In the genomic region with DNA sequence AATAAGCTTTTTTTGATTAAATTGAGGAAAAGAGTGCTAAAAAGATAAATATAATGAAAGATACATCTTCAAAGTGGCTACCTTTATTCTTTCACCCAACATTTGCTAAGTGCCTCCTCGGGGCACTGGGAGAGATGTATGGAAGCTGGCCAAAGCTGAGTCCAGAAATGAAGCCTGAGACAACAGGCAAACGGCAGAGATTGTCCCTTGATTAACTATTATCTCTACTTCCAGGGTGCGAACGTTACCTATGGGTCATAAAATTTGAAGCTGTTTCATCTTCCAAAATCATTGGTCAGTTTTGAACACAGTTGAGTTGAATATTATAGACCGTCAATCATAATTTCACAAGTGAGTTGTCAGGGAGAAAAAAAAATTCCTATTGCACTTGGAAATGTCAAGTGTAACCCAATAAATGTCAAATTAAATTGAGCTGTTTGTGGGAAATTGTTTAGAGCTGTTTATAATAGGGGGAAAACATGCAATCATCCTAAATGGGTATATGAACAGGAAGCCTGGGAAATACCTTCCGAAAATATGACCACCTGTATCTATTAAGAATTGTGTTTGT, we compare ENCODE assay signal across 3 cellular contexts.
A peak's percentile ranks its signal among the peaks of the same experiment; 100 is the strongest.
TF ChIP-seq lines count a peak whose summit lies in the region.

No MANE protein-coding gene starts in this region.

TF ChIP-seq in SK-N-SH, 30 proteins besides CTCF, POLR2A, EP300 and RAD21 (continued from another document):
- TF ChIP-seq, protein P1, sequence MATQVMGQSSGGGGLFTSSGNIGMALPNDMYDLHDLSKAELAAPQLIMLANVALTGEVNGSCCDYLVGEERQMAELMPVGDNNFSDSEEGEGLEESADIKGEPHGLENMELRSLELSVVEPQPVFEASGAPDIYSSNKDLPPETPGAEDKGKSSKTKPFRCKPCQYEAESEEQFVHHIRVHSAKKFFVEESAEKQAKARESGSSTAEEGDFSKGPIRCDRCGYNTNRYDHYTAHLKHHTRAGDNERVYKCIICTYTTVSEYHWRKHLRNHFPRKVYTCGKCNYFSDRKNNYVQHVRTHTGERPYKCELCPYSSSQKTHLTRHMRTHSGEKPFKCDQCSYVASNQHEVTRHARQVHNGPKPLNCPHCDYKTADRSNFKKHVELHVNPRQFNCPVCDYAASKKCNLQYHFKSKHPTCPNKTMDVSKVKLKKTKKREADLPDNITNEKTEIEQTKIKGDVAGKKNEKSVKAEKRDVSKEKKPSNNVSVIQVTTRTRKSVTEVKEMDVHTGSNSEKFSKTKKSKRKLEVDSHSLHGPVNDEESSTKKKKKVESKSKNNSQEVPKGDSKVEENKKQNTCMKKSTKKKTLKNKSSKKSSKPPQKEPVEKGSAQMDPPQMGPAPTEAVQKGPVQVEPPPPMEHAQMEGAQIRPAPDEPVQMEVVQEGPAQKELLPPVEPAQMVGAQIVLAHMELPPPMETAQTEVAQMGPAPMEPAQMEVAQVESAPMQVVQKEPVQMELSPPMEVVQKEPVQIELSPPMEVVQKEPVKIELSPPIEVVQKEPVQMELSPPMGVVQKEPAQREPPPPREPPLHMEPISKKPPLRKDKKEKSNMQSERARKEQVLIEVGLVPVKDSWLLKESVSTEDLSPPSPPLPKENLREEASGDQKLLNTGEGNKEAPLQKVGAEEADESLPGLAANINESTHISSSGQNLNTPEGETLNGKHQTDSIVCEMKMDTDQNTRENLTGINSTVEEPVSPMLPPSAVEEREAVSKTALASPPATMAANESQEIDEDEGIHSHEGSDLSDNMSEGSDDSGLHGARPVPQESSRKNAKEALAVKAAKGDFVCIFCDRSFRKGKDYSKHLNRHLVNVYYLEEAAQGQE (IDR thresholded peaks at IDR 0.05; ENCODE audit: low read depth, low read length), result no peak
- TF ChIP-seq, protein P2, sequence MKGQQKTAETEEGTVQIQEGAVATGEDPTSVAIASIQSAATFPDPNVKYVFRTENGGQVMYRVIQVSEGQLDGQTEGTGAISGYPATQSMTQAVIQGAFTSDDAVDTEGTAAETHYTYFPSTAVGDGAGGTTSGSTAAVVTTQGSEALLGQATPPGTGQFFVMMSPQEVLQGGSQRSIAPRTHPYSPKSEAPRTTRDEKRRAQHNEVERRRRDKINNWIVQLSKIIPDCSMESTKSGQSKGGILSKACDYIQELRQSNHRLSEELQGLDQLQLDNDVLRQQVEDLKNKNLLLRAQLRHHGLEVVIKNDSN (IDR thresholded peaks at IDR 0.05; ENCODE audit: borderline replicate concordance, low read depth), result no peak
- TF ChIP-seq GATA2 (CRISPR knock-in tag; IDR thresholded peaks at IDR 0.05) (peak; percentile 63), SIN3A (IDR thresholded peaks at IDR 0.05; ENCODE audit: borderline replicate concordance, low read depth, low read length) (no peak)

TF ChIP-seq in SK-N-SH treated with all-trans-retinoic acid at 6 μM for 48 hours, 23 proteins besides CTCF, POLR2A, EP300 and RAD21 (continued from another document):
- TF ChIP-seq SNAI2 (CRISPR knock-in tag; IDR thresholded peaks at IDR 0.05) (no peak), OSR1 (CRISPR knock-in tag; IDR thresholded peaks at IDR 0.05) (no peak), ZFP3 (CRISPR knock-in tag; IDR thresholded peaks at IDR 0.05) (no peak), ZFP30 (CRISPR knock-in tag; IDR thresholded peaks at IDR 0.05) (no peak), BACH2 (CRISPR knock-in tag; IDR thresholded peaks at IDR 0.05; ENCODE audit: borderline replicate concordance) (no peak), TOX (CRISPR knock-in tag; IDR thresholded peaks at IDR 0.05; ENCODE audit: borderline replicate concordance) (no peak), RARB (CRISPR knock-in tag; IDR thresholded peaks at IDR 0.05) (no peak), PPARA (CRISPR knock-in tag; IDR thresholded peaks at IDR 0.05; ENCODE audit: borderline replicate concordance) (no peak)
- TF ChIP-seq, protein P3, sequence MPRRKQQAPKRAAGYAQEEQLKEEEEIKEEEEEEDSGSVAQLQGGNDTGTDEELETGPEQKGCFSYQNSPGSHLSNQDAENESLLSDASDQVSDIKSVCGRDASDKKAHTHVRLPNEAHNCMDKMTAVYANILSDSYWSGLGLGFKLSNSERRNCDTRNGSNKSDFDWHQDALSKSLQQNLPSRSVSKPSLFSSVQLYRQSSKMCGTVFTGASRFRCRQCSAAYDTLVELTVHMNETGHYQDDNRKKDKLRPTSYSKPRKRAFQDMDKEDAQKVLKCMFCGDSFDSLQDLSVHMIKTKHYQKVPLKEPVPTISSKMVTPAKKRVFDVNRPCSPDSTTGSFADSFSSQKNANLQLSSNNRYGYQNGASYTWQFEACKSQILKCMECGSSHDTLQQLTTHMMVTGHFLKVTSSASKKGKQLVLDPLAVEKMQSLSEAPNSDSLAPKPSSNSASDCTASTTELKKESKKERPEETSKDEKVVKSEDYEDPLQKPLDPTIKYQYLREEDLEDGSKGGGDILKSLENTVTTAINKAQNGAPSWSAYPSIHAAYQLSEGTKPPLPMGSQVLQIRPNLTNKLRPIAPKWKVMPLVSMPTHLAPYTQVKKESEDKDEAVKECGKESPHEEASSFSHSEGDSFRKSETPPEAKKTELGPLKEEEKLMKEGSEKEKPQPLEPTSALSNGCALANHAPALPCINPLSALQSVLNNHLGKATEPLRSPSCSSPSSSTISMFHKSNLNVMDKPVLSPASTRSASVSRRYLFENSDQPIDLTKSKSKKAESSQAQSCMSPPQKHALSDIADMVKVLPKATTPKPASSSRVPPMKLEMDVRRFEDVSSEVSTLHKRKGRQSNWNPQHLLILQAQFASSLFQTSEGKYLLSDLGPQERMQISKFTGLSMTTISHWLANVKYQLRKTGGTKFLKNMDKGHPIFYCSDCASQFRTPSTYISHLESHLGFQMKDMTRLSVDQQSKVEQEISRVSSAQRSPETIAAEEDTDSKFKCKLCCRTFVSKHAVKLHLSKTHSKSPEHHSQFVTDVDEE (CRISPR knock-in tag; IDR thresholded peaks at IDR 0.05), result no peak
- TF ChIP-seq, protein P4, sequence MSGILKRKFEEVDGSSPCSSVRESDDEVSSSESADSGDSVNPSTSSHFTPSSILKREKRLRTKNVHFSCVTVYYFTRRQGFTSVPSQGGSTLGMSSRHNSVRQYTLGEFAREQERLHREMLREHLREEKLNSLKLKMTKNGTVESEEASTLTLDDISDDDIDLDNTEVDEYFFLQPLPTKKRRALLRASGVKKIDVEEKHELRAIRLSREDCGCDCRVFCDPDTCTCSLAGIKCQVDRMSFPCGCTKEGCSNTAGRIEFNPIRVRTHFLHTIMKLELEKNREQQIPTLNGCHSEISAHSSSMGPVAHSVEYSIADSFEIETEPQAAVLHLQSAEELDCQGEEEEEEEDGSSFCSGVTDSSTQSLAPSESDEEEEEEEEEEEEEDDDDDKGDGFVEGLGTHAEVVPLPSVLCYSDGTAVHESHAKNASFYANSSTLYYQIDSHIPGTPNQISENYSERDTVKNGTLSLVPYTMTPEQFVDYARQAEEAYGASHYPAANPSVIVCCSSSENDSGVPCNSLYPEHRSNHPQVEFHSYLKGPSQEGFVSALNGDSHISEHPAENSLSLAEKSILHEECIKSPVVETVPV (CRISPR knock-in tag; IDR thresholded peaks at IDR 0.05), result no peak
- TF ChIP-seq, protein P5, sequence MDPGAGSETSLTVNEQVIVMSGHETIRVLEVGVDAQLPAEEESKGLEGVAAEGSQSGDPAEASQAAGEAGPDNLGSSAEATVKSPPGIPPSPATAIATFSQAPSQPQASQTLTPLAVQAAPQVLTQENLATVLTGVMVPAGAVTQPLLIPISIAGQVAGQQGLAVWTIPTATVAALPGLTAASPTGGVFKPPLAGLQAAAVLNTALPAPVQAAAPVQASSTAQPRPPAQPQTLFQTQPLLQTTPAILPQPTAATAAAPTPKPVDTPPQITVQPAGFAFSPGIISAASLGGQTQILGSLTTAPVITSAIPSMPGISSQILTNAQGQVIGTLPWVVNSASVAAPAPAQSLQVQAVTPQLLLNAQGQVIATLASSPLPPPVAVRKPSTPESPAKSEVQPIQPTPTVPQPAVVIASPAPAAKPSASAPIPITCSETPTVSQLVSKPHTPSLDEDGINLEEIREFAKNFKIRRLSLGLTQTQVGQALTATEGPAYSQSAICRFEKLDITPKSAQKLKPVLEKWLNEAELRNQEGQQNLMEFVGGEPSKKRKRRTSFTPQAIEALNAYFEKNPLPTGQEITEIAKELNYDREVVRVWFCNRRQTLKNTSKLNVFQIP (CRISPR knock-in tag; IDR thresholded peaks at IDR 0.05; ENCODE audit: borderline replicate concordance, low read depth), result no peak

TF ChIP-seq in K562, 482 proteins besides CTCF, POLR2A, EP300 and RAD21 (continued from another document and continues in another):
- TF ChIP-seq, protein P6, sequence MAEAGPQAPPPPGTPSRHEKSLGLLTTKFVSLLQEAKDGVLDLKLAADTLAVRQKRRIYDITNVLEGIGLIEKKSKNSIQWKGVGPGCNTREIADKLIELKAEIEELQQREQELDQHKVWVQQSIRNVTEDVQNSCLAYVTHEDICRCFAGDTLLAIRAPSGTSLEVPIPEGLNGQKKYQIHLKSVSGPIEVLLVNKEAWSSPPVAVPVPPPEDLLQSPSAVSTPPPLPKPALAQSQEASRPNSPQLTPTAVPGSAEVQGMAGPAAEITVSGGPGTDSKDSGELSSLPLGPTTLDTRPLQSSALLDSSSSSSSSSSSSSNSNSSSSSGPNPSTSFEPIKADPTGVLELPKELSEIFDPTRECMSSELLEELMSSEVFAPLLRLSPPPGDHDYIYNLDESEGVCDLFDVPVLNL (CRISPR knock-in tag; IDR thresholded peaks at IDR 0.05; ENCODE audit: low read depth), result no peak
- TF ChIP-seq PHB (CRISPR knock-in tag; IDR thresholded peaks at IDR 0.05), result no peak
- TF ChIP-seq CHD4 (IDR thresholded peaks at IDR 0.05; ENCODE audit: insufficient read depth, insufficient replicate concordance, low read depth, low read length, poor library complexity, severe bottlenecking), result no peak
- TF ChIP-seq OTX1 (CRISPR knock-in tag; IDR thresholded peaks at IDR 0.05), result no peak
- TF ChIP-seq KAT2B (IDR thresholded peaks at IDR 0.05; ENCODE audit: low read depth, low read length), result no peak
- TF ChIP-seq, protein P7, sequence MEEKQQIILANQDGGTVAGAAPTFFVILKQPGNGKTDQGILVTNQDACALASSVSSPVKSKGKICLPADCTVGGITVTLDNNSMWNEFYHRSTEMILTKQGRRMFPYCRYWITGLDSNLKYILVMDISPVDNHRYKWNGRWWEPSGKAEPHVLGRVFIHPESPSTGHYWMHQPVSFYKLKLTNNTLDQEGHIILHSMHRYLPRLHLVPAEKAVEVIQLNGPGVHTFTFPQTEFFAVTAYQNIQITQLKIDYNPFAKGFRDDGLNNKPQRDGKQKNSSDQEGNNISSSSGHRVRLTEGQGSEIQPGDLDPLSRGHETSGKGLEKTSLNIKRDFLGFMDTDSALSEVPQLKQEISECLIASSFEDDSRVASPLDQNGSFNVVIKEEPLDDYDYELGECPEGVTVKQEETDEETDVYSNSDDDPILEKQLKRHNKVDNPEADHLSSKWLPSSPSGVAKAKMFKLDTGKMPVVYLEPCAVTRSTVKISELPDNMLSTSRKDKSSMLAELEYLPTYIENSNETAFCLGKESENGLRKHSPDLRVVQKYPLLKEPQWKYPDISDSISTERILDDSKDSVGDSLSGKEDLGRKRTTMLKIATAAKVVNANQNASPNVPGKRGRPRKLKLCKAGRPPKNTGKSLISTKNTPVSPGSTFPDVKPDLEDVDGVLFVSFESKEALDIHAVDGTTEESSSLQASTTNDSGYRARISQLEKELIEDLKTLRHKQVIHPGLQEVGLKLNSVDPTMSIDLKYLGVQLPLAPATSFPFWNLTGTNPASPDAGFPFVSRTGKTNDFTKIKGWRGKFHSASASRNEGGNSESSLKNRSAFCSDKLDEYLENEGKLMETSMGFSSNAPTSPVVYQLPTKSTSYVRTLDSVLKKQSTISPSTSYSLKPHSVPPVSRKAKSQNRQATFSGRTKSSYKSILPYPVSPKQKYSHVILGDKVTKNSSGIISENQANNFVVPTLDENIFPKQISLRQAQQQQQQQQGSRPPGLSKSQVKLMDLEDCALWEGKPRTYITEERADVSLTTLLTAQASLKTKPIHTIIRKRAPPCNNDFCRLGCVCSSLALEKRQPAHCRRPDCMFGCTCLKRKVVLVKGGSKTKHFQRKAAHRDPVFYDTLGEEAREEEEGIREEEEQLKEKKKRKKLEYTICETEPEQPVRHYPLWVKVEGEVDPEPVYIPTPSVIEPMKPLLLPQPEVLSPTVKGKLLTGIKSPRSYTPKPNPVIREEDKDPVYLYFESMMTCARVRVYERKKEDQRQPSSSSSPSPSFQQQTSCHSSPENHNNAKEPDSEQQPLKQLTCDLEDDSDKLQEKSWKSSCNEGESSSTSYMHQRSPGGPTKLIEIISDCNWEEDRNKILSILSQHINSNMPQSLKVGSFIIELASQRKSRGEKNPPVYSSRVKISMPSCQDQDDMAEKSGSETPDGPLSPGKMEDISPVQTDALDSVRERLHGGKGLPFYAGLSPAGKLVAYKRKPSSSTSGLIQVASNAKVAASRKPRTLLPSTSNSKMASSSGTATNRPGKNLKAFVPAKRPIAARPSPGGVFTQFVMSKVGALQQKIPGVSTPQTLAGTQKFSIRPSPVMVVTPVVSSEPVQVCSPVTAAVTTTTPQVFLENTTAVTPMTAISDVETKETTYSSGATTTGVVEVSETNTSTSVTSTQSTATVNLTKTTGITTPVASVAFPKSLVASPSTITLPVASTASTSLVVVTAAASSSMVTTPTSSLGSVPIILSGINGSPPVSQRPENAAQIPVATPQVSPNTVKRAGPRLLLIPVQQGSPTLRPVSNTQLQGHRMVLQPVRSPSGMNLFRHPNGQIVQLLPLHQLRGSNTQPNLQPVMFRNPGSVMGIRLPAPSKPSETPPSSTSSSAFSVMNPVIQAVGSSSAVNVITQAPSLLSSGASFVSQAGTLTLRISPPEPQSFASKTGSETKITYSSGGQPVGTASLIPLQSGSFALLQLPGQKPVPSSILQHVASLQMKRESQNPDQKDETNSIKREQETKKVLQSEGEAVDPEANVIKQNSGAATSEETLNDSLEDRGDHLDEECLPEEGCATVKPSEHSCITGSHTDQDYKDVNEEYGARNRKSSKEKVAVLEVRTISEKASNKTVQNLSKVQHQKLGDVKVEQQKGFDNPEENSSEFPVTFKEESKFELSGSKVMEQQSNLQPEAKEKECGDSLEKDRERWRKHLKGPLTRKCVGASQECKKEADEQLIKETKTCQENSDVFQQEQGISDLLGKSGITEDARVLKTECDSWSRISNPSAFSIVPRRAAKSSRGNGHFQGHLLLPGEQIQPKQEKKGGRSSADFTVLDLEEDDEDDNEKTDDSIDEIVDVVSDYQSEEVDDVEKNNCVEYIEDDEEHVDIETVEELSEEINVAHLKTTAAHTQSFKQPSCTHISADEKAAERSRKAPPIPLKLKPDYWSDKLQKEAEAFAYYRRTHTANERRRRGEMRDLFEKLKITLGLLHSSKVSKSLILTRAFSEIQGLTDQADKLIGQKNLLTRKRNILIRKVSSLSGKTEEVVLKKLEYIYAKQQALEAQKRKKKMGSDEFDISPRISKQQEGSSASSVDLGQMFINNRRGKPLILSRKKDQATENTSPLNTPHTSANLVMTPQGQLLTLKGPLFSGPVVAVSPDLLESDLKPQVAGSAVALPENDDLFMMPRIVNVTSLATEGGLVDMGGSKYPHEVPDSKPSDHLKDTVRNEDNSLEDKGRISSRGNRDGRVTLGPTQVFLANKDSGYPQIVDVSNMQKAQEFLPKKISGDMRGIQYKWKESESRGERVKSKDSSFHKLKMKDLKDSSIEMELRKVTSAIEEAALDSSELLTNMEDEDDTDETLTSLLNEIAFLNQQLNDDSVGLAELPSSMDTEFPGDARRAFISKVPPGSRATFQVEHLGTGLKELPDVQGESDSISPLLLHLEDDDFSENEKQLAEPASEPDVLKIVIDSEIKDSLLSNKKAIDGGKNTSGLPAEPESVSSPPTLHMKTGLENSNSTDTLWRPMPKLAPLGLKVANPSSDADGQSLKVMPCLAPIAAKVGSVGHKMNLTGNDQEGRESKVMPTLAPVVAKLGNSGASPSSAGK (IDR thresholded peaks at IDR 0.05), result no peak
- TF ChIP-seq MTF1 (CRISPR knock-in tag; IDR thresholded peaks at IDR 0.05; ENCODE audit: borderline replicate concordance), result no peak
- no peak for TF ChIP-seq JUN (IDR thresholded peaks at IDR 0.05; ENCODE audit: borderline replicate concordance, low read depth, low read length)
- no peak for TF ChIP-seq JUN (CRISPR knock-in tag; IDR thresholded peaks at IDR 0.05; ENCODE audit: borderline replicate concordance)
- TF ChIP-seq MYBL2 (IDR thresholded peaks at IDR 0.05; ENCODE audit: low read depth), result peak; percentile 48
- no peak for TF ChIP-seq MYBL2 (CRISPR knock-in tag; IDR thresholded peaks at IDR 0.05; ENCODE audit: borderline replicate concordance)
